ENCODE assay signal across 7 cellular contexts in genomic region chr17:50372708-50373556, GRCh38. TPM values are rescaled to one million over a fixed set of nuclear protein-coding genes. Genes with fewer than 3 reads are reported as not detected.
DNase-seq lines count a peak whose midpoint lies in the region; ATAC-seq and TF ChIP-seq lines count a peak whose summit lies in the region.

TSS of gene EME1 (plus strand) at chr17:50373229. CDS start at chr17:50375209, 1,980 bp downstream.
TSS of gene MRPL27 (minus strand) at chr17:50373184. CDS start at chr17:50373170, 14 bp downstream.

- DNase-seq in NCI-H2029 treated with DMSO at 0.1 percent for 48 hours (lab: John Stamatoyannopoulos, UW) (peak; percentile 85), T1000 (lab: John Stamatoyannopoulos, UW) (peak; percentile 85), astrocyte of the spinal cord (ENCODE audit: low read depth, low spot score) (peak; percentile 88), iPS DF 19.7 (ENCODE audit: low read depth, low spot score) (peak; percentile 68), sigmoid colon (peak; percentile 92)

- TF ChIP-seq POLR2A in GM18505 (IDR thresholded peaks at IDR 0.05; ENCODE audit: borderline replicate concordance, extremely low read depth, insufficient read depth, insufficient read length) (peak; percentile 97), sigmoid colon (IDR thresholded peaks at IDR 0.05) (peak in 1 of 2 donors; percentile 46)

- TF ChIP-seq CTCF in astrocyte of the spinal cord (IDR thresholded peaks at IDR 0.05; ENCODE audit: low read depth, low read length): no peak
- TF ChIP-seq CTCF in sigmoid colon (IDR thresholded peaks at IDR 0.05): no peak

- H3K4me1 ChIP-seq in sigmoid colon: peaks cover 0 to 22% (median 17%) of the 10 kb centered on the region in 4 donors

- H3K4me3 ChIP-seq in astrocyte of the spinal cord (ENCODE audit: low read depth, low read length): peak within 1 kb of the TSS; percentile 96
- peak within 1 kb of the TSS; percentile 57 to 77 (median 76) for H3K4me3 ChIP-seq in sigmoid colon

- 2% methylated on average over 45 of the region's 45 CpGs for WGBS in sigmoid colon, 2 donors

- TF ChIP-seq EP300 in sigmoid colon (IDR thresholded peaks at IDR 0.05): no peak

- H3K27ac ChIP-seq in sigmoid colon: peak within 1 kb of the TSS; percentile 84 to 93 (median 90)

- H3K9me3 ChIP-seq in sigmoid colon: no peaks in the 10 kb centered on the region

- ATAC-seq in GM18505 (IDR thresholded peaks at IDR 0.05; ENCODE audit: unreplicated experiment): peak; percentile 73
- peak; percentile 79 for ATAC-seq in HG02970 (IDR thresholded peaks at IDR 0.05; ENCODE audit: low FRiP score, unreplicated experiment)

- peaks cover 9 to 29% (median 21%) of the 10 kb centered on the region in 4 donors for H3K36me3 ChIP-seq in sigmoid colon

- intact Hi-C loops in sigmoid colon (cut with DNase I): no loop called here

- in situ Hi-C loops in astrocyte of the spinal cord (cut with HindIII; ENCODE audit: low sequenced_read_pairs): no loop called here

- H3K27me3 ChIP-seq in sigmoid colon: no peaks in the 10 kb centered on the region

RNA-seq across cellular contexts. Expression of gene EME1, which starts in this region (rescaled TPM):
- under 1 TPM in 1 of 4 donors, not detected in 3; 0.36 TPM for total RNA-seq in sigmoid colon
- 1 to 10 TPM in 2 of 3 donors, not detected in 1; 1.2 to 3.5 TPM for polyA plus RNA-seq in sigmoid colon

RNA-seq across cellular contexts. Expression of gene MRPL27, which starts in this region (rescaled TPM):
- 10 to 100 TPM; 64.0 to 94.6 (median 75.6) TPM for total RNA-seq in sigmoid colon
- 100 to 1,000 TPM; 151 to 234 (median 220) TPM for polyA plus RNA-seq in sigmoid colon

Comparison
In these comparisons a context has a peak if more than half of its experiments do, and no peak if none do; other contexts are left out.
1. Peak in every context shown above with its lines: DNase-seq, ATAC-seq, H3K4me3 ChIP-seq and H3K27ac ChIP-seq.